ENCODE assay signal across 12 cellular contexts in genomic region chr1:52955129-52955970, GRCh38. TPM values are rescaled to one million over a fixed set of nuclear protein-coding genes. Genes with fewer than 3 reads are reported as not detected.
A peak's percentile ranks its signal among the peaks of the same experiment; 100 is the strongest.
DNase-seq lines count a peak whose midpoint lies in the region; ATAC-seq, FAIRE-seq and TF ChIP-seq lines count a peak whose summit lies in the region.
"Had no signal": no experiment of that assay in that cellular context is flagged by ENCODE, and none has a peak within 500 bp of the region (broad histone marks: within the 10 kb centered on the region; RNA-seq: fewer than 3 reads in every experiment).

No MANE protein-coding gene starts in this region.

- H3K27me3 Mint-ChIP-seq in progenitor cell of endocrine pancreas = no peaks in the 10 kb centered on the region

- ATAC-seq in stimulated activated effector memory CD8-positive, alpha-beta T cell treated with anti-CD3 and anti-CD28 coated beads, Interleukin-12 subunit alpha, Interleukin-12 subunit beta, amount 100 ng/mL, for 72 hours = no peak
- ATAC-seq: left lung had no signal

- peak overlapping the region; percentile 8 to 20 for H3K27ac ChIP-seq in prostate gland
- H3K27ac ChIP-seq: breast epithelium, left lung had no signal

- H3K4me3 Mint-ChIP-seq in stimulated activated effector memory CD8-positive, alpha-beta T cell treated with anti-CD3 and anti-CD28 coated beads, Interleukin-12 subunit alpha, Interleukin-12 subunit beta, amount 100 ng/mL, for 72 hours = no peak overlapping the region
- no peak overlapping the region for H3K4me3 Mint-ChIP-seq in progenitor cell of endocrine pancreas (ENCODE audit: low read depth)

- no peaks in the 10 kb centered on the region for H3K36me3 ChIP-seq in prostate gland
- H3K36me3 ChIP-seq: breast epithelium had no signal

- no peak overlapping the region for H3K27ac Mint-ChIP-seq in stimulated activated effector memory CD8-positive, alpha-beta T cell treated with anti-CD3 and anti-CD28 coated beads, Interleukin-12 subunit alpha, Interleukin-12 subunit beta, amount 100 ng/mL, for 72 hours
- no peak overlapping the region for H3K27ac Mint-ChIP-seq in progenitor cell of endocrine pancreas

- TF ChIP-seq POLR2A in prostate gland (IDR thresholded peaks at IDR 0.05) = no peak
- TF ChIP-seq POLR2A in GM12891 (IDR thresholded peaks at IDR 0.05; ENCODE audit: low read depth, low read length) = no peak

- TF ChIP-seq CTCF in prostate gland (IDR thresholded peaks at IDR 0.05) = no peak
- no peak for TF ChIP-seq CTCF in progenitor cell of endocrine pancreas (IDR thresholded peaks at IDR 0.05; ENCODE audit: unreplicated experiment)

- intact Hi-C loops in prostate gland (cut with DNase I) = no loop called here

- H3K4me1 Mint-ChIP-seq in stimulated activated effector memory CD8-positive, alpha-beta T cell treated with anti-CD3 and anti-CD28 coated beads, Interleukin-12 subunit alpha, Interleukin-12 subunit beta, amount 100 ng/mL, for 72 hours = no peaks in the 10 kb centered on the region
- H3K4me1 Mint-ChIP-seq in progenitor cell of endocrine pancreas (ENCODE audit: low read depth) = peaks cover 12% of the 10 kb centered on the region

- peaks cover 14% of the 10 kb centered on the region for H3K36me3 Mint-ChIP-seq in stimulated activated effector memory CD8-positive, alpha-beta T cell treated with anti-CD3 and anti-CD28 coated beads, Interleukin-12 subunit alpha, Interleukin-12 subunit beta, amount 100 ng/mL, for 72 hours
- H3K36me3 Mint-ChIP-seq in progenitor cell of endocrine pancreas (ENCODE audit: insufficient read depth) = no peaks in the 10 kb centered on the region

- H3K4me1 ChIP-seq in prostate gland (replicated peaks) = no peaks in the 10 kb centered on the region
- H3K4me1 ChIP-seq: breast epithelium had no signal

- H3K9me3 Mint-ChIP-seq in stimulated activated effector memory CD8-positive, alpha-beta T cell treated with anti-CD3 and anti-CD28 coated beads, Interleukin-12 subunit alpha, Interleukin-12 subunit beta, amount 100 ng/mL, for 72 hours = no peaks in the 10 kb centered on the region
- no peaks in the 10 kb centered on the region for H3K9me3 Mint-ChIP-seq in progenitor cell of endocrine pancreas (ENCODE audit: low read depth)

- peak; percentile 69 for DNase-seq in ELR (ENCODE audit: low read depth)
- DNase-seq in NCI-H2171 treated with DMSO at 0.1 percent for 48 hours (lab: John Stamatoyannopoulos, UW) = peak; percentile 36
- peak; percentile 17 for DNase-seq in epidermal melanocyte (ENCODE audit: insufficient read length, low spot score)
- no peak for DNase-seq in prostate gland (ENCODE audit: low spot score)
- DNase-seq in GM12891 (ENCODE audit: insufficient read length, low spot score) = no peak
- no peak for DNase-seq in stimulated activated CD4-positive, alpha-beta T cell treated with anti-CD3 and anti-CD28 coated beads, Interleukin-2, amount 100 ng/mL, for 24 hours
- no peak for DNase-seq in stimulated activated effector memory CD8-positive, alpha-beta T cell treated with anti-CD3 and anti-CD28 coated beads, Interleukin-12 subunit alpha, Interleukin-12 subunit beta, amount 100 ng/mL, for 72 hours (ENCODE audit: low spot score in 2 of 2)
- no peak for DNase-seq in progenitor cell of endocrine pancreas (ENCODE audit: low spot score, unreplicated experiment)
- DNase-seq: activated CD4-positive, alpha-beta T cell treated with anti-CD3 and anti-CD28 coated beads for 4 hours; left lung; NCI-H1930 had no signal

- H3K9me3 ChIP-seq in prostate gland = no peaks in the 10 kb centered on the region
- H3K9me3 ChIP-seq: breast epithelium, left lung had no signal

- no peak for FAIRE-seq in GM12891 (lab: Jason Lieb, UNC)

- WGBS in prostate gland = 10% methylated on average over 6 of the region's 6 CpGs

- no peaks in the 10 kb centered on the region for H3K27me3 ChIP-seq in prostate gland (replicated peaks; ENCODE audit: insufficient read depth)
- H3K27me3 ChIP-seq: breast epithelium, left lung had no signal

- no peak overlapping the region for H3K4me3 ChIP-seq in prostate gland
- H3K4me3 ChIP-seq: breast epithelium, left lung had no signal

TF ChIP-seq in GM12891, 5 proteins besides CTCF, POLR2A, EP300 and RAD21:
- no peak for TF ChIP-seq POLR2AphosphoS5 (IDR thresholded peaks at IDR 0.05; ENCODE audit: low read depth, low read length)

RNA-seq across cellular contexts. Expression of gene SCP2, which starts 28.3 kb away (rescaled TPM):
- 100 to 1,000 TPM; 124 to 241 TPM for total RNA-seq in prostate gland
- polyA plus RNA-seq in GM12891 (2012; ENCODE audit: low read depth, missing spikeins) = 78.7 TPM
- total RNA-seq in progenitor cell of endocrine pancreas = 60.8 and 67.8 TPM in 2 replicates

RNA-seq across cellular contexts. Expression of gene ECHDC2, which starts 33.8 kb away (rescaled TPM):
- total RNA-seq in prostate gland (100 to 1,000 TPM; 201 to 246 TPM), progenitor cell of endocrine pancreas (122 and 131 TPM in 2 replicates)
- polyA plus RNA-seq in GM12891 (2012; ENCODE audit: low read depth, missing spikeins) = 30.9 TPM

Comparison
In these comparisons a context has a peak if more than half of its experiments do, and no peak if none do; other contexts are left out.
1. DNase-seq: peak in ELR (single experiment), NCI-H2171 treated with DMSO at 0.1 percent for 48 hours (single experiment) and epidermal melanocyte (single experiment); none in prostate gland (single experiment), GM12891 (single experiment), stimulated activated CD4-positive, alpha-beta T cell treated with anti-CD3 and anti-CD28 coated beads, Interleukin-2, amount 100 ng/mL, for 24 hours (0 of 2), stimulated activated effector memory CD8-positive, alpha-beta T cell treated with anti-CD3 and anti-CD28 coated beads, Interleukin-12 subunit alpha, Interleukin-12 subunit beta, amount 100 ng/mL, for 72 hours (0 of 2) and progenitor cell of endocrine pancreas (single experiment).